ENCODE assay signal across 11 cellular contexts in genomic region chr17:44987194-44987882, GRCh38. TPM values are rescaled to one million over a fixed set of nuclear protein-coding genes. Genes with fewer than 3 reads are reported as not detected.
A peak's percentile ranks its signal among the peaks of the same experiment; 100 is the strongest.
DNase-seq lines count a peak whose midpoint lies in the region; ATAC-seq, FAIRE-seq and TF ChIP-seq lines count a peak whose summit lies in the region.
"Had no signal": no experiment of that assay in that cellular context is flagged by ENCODE, and none has a peak within 500 bp of the region (broad histone marks: within the 10 kb centered on the region; RNA-seq: fewer than 3 reads in every experiment).

No MANE protein-coding gene starts in this region.

- peak overlapping the region in 1 of 2 experiments; percentile 62; a peak in 3 of 6 replicates for H3K27ac ChIP-seq in A549
- H3K27ac ChIP-seq in HUES48 (ENCODE audit: low read depth, low read length), result peak overlapping the region; percentile 62
- no peak overlapping the region for H3K27ac ChIP-seq in body of pancreas
- peak overlapping the region; percentile 16 for H3K27ac ChIP-seq in mesendoderm (ENCODE audit: low read depth, low read length)
- H3K27ac ChIP-seq in colonic mucosa, result no peak overlapping the region
- H3K27ac ChIP-seq: neutrophil had no signal

- H3K4me3 ChIP-seq in A549, result no peak overlapping the region
- H3K4me3 ChIP-seq in HUES48 (ENCODE audit: low read depth, low read length), result peak overlapping the region; percentile 42
- no peak overlapping the region for H3K4me3 ChIP-seq in body of pancreas
- no peak overlapping the region for H3K4me3 ChIP-seq in mesendoderm (ENCODE audit: low read length)
- no peak overlapping the region for H3K4me3 ChIP-seq in colonic mucosa

- TF ChIP-seq EP300 in A549 (IDR thresholded peaks at IDR 0.05), result no peak

- H2AK5ac ChIP-seq in mesendoderm (ENCODE audit: low read length), result no peak overlapping the region

- H3K9ac ChIP-seq in HUES48 (ENCODE audit: low read depth, low read length) (no peak overlapping the region), mesendoderm (ENCODE audit: low read length) (peak overlapping the region; percentile 57), colonic mucosa (ENCODE audit: low read depth in 2 of 2, low read length in 2 of 2) (no peak overlapping the region)

- H3K4ac ChIP-seq in mesendoderm (ENCODE audit: low read depth, low read length), result no peak overlapping the region

- TF ChIP-seq POLR2A in A549 (IDR thresholded peaks at IDR 0.05; ENCODE audit: low read length) (no peak), body of pancreas (IDR thresholded peaks at IDR 0.05) (no peak)

- H3K9me3 ChIP-seq in A549 (no peaks in the 10 kb centered on the region), HUES48 (ENCODE audit: control insufficient read depth, insufficient read depth, low read length) (no peaks in the 10 kb centered on the region), body of pancreas (no peaks in the 10 kb centered on the region), colonic mucosa (no peaks in the 10 kb centered on the region)
- H3K9me3 ChIP-seq: neutrophil had no signal

- intact Hi-C loops in body of pancreas (cut with DNase I) (no loop called here), colonic mucosa (cut with DNase I) (no loop called here)

- H3K36me3 ChIP-seq in HUES48 (ENCODE audit: control insufficient read depth, insufficient read depth, low read length) (no peaks in the 10 kb centered on the region), body of pancreas (replicated peaks in 1 of 2; ENCODE audit: insufficient read depth in 1 of 2, low read depth in 2 of 2) (no peaks in the 10 kb centered on the region), mesendoderm (ENCODE audit: control insufficient read depth, insufficient read depth, low read length) (no peaks in the 10 kb centered on the region), colonic mucosa (no peaks in the 10 kb centered on the region)
- H3K36me3 ChIP-seq: neutrophil had no signal

- peak overlapping the region; percentile 75 for H3K18ac ChIP-seq in mesendoderm (ENCODE audit: low read length)

- H2BK5ac ChIP-seq in mesendoderm (ENCODE audit: low read length), result peak overlapping the region; percentile 80

- H3K4me2 ChIP-seq in A549 (no peak overlapping the region), mesendoderm (ENCODE audit: low read length) (peak overlapping the region; percentile 36)

- DNase-seq in A549 (ENCODE audit: low read depth in 1 of 2, low spot score in 1 of 2), result no peak
- DNase-seq in body of pancreas, result no peak
- DNase-seq in mesendoderm, result peak; percentile 82
- DNase-seq in cerebellar cortex (ENCODE audit: low spot score), result no peak
- DNase-seq in NCI-H1930 (lab: John Stamatoyannopoulos, UW), result no peak
- no peak for DNase-seq in colonic mucosa
- DNase-seq in T-helper 2 cell, result no peak
- DNase-seq: activated CD4-positive, alpha-beta T cell treated with anti-CD3 and anti-CD28 coated beads, Interleukin-2, amount 50 U/mL, for 4 hours; NCI-H510A had no signal

- peaks cover 8% of the 10 kb centered on the region; the same call in 2 of the 3 replicates for H3K4me1 ChIP-seq in A549
- peaks cover 8% of the 10 kb centered on the region; the same call in 1 of the 2 replicates for H3K4me1 ChIP-seq in HUES48 (ENCODE audit: control insufficient read depth, insufficient read depth, low read length)
- peaks cover 23% of the 10 kb centered on the region for H3K4me1 ChIP-seq in body of pancreas
- no peaks in the 10 kb centered on the region for H3K4me1 ChIP-seq in mesendoderm (ENCODE audit: control insufficient read depth, low read depth, low read length)
- no peaks in the 10 kb centered on the region for H3K4me1 ChIP-seq in colonic mucosa

- 72% methylated on average over 18 of the region's 18 CpGs for WGBS in A549 (ENCODE audit: missing lambda C conversion rate)
- WGBS in body of pancreas, 2 donors, result 8 to 21% methylated on average over 11 to 18 of the region's 18 CpGs
- no CpG with 5 or more reads among the region's 18 CpGs for WGBS in mesendoderm (ENCODE audit: extremely low coverage, insufficient coverage, low lambda C conversion rate)

- no peak for TF ChIP-seq RAD21 in A549 (conservative IDR thresholded peaks at IDR 0.05 in 1 of 2, IDR thresholded peaks at IDR 0.05 in 1 of 2)

- peak overlapping the region; percentile 47 for H3K56ac ChIP-seq in mesendoderm (ENCODE audit: low read length)

- TF ChIP-seq CTCF in A549 (IDR thresholded peaks at IDR 0.05) (no peak), body of pancreas (IDR thresholded peaks at IDR 0.05) (no peak), colonic mucosa (IDR thresholded peaks at IDR 0.05) (no peak)

- POLR2A ChIA-PET in A549 (lab: Yijun Ruan, JAX), result no interaction called here

- H4K5ac ChIP-seq in mesendoderm (ENCODE audit: low read length), result no peak overlapping the region

- no peaks in the 10 kb centered on the region for H3K79me1 ChIP-seq in mesendoderm (ENCODE audit: low read length)

- ATAC-seq in A549 (peak; percentile 42 to 61; a peak in 5 of 6 replicates), body of pancreas (peak; percentile 25)

- CTCF ChIA-PET in A549 (lab: Yijun Ruan, JAX), result interaction anchor here (0.6 to 66.5 kb wide), 8 partner anchors 9 to 146 kb away, joined by 3 to 1853 read pairs (median 4); partner anchors contain the start of gene GFAP

- no peak overlapping the region for H4K8ac ChIP-seq in mesendoderm (ENCODE audit: low read depth, low read length)

- H3K27me3 ChIP-seq in HUES48 (ENCODE audit: control insufficient read depth, insufficient read depth, low read length) (peaks cover 8% of the 10 kb centered on the region), body of pancreas (no peaks in the 10 kb centered on the region), mesendoderm (ENCODE audit: insufficient read depth, low read length, poor library complexity) (no peaks in the 10 kb centered on the region), colonic mucosa (peaks cover 5% of the 10 kb centered on the region)

- H3K79me2 ChIP-seq in mesendoderm (ENCODE audit: control insufficient read depth, insufficient read depth, low read length), result no peaks in the 10 kb centered on the region

- H2BK15ac ChIP-seq in mesendoderm (replicated peaks; ENCODE audit: low read depth), result no peak overlapping the region

- H2BK120ac ChIP-seq in mesendoderm (ENCODE audit: low read depth, low read length), result no peak overlapping the region

- FAIRE-seq in A549 (lab: Jason Lieb, UNC), result no peak

- no peak overlapping the region for H3K23ac ChIP-seq in mesendoderm (ENCODE audit: low read length)

TF ChIP-seq in A549, 52 proteins besides CTCF, POLR2A, EP300 and RAD21:
- no peak for TF ChIP-seq ZC3H11A (IDR thresholded peaks at IDR 0.05)
- TF ChIP-seq NR3C1 (IDR thresholded peaks at IDR 0.05), result no peak
- no peak for TF ChIP-seq SMC3 (IDR thresholded peaks at IDR 0.05)
- no peak for TF ChIP-seq RNF2 (IDR thresholded peaks at IDR 0.05; ENCODE audit: borderline replicate concordance, low read depth)
- TF ChIP-seq CHD2 (IDR thresholded peaks at IDR 0.05; ENCODE audit: low read length, partially characterized antibody), result no peak
- TF ChIP-seq E2F6 (IDR thresholded peaks at IDR 0.05; ENCODE audit: borderline replicate concordance, low read depth), result no peak
- no peak for TF ChIP-seq MAZ (IDR thresholded peaks at IDR 0.05; ENCODE audit: borderline replicate concordance, low read depth, low read length)
- TF ChIP-seq PBX3 (IDR thresholded peaks at IDR 0.05), result no peak
- no peak for TF ChIP-seq MYC (IDR thresholded peaks at IDR 0.05; ENCODE audit: borderline replicate concordance, low read length)
- TF ChIP-seq ELK1 (IDR thresholded peaks at IDR 0.05; ENCODE audit: low read depth, low read length), result no peak

RNA-seq across cellular contexts. Expression of gene C1QL1, which starts 19.2 kb away (rescaled TPM):
- polyA plus RNA-seq in A549 (2011; rRNA removed) (1.9 and 2.6 TPM in 2 replicates), A549 (2017; fragmentation: RNase III; extraction: RNeasy Plus Mini Kit Qiagen cat#74134 plus additional on column Dnase treatment) (7.4 to 9.3 TPM (median 8.5 TPM) in 3 replicates)
- polyA plus RNA-seq in A549 (2012; cell fraction: cytosol; rRNA removed), result 17.3 and 27.1 TPM in 2 replicates
- 11.6 and 18.6 TPM in 2 replicates for polyA plus RNA-seq in A549 (2012; cell fraction: nucleus; rRNA removed)
- polyA minus RNA-seq in A549 (2011; rRNA and poly(A)+ RNA removed), result 2.5 TPM in 2 replicates
- total RNA-seq in body of pancreas (1 to 10 TPM; 2.3 to 2.9 TPM), colonic mucosa (1 to 10 TPM; 1.2 to 1.9 TPM)
- 3.5 TPM for polyA plus RNA-seq in mesendoderm (2013, experiment 1 of 2)
- 3.5 TPM for polyA plus RNA-seq in mesendoderm (2013, experiment 2 of 2)

RNA-seq across cellular contexts. Expression of gene KIF18B, which starts 39.8 kb away (rescaled TPM):
- polyA plus RNA-seq in A549 (2011; rRNA removed) (19.6 and 20.5 TPM in 2 replicates), A549 (2017; fragmentation: RNase III; extraction: RNeasy Plus Mini Kit Qiagen cat#74134 plus additional on column Dnase treatment) (39.9 to 41.7 TPM (median 41.7 TPM) in 3 replicates)
- polyA plus RNA-seq in A549 (2012; cell fraction: cytosol; rRNA removed), result 53.3 and 61.3 TPM in 2 replicates
- polyA plus RNA-seq in A549 (2012; cell fraction: nucleus; rRNA removed), result 229 and 244 TPM in 2 replicates
- 48.0 and 51.0 TPM in 2 replicates for polyA minus RNA-seq in A549 (2011; rRNA and poly(A)+ RNA removed)
- total RNA-seq in body of pancreas (under 1 TPM in 1 of 2 donors, not detected in 1; 0.26 TPM), colonic mucosa (10 to 100 TPM in 1 of 2 donors, 1 to 10 TPM in 1; 5.7 to 45.5 TPM)
- 23.3 TPM for polyA plus RNA-seq in mesendoderm (2013, experiment 1 of 2)
- 23.0 TPM for polyA plus RNA-seq in mesendoderm (2013, experiment 2 of 2)

Comparison
In these comparisons a context has a peak if more than half of its experiments do, and no peak if none do; other contexts are left out.
1. H3K27ac ChIP-seq: peak in HUES48 (single experiment) and mesendoderm (single experiment); none in body of pancreas (0 of 4) and colonic mucosa (single experiment).
2. RNA of gene KIF18B, which starts 39.8 kb away (total RNA-seq): 5.7 to 45.5 TPM in colonic mucosa; 0.26 TPM in body of pancreas; every median in the first group is over 4 times any median in the second.